Comparison of ENCODE assay signal across 19 cellular contexts in genomic region chr5:173720341-173721258, GRCh38.
DNase-seq lines count a peak whose midpoint lies in the region; ATAC-seq and TF ChIP-seq lines count a peak whose summit lies in the region.
"Had no signal": no experiment of that assay in that cellular context is flagged by ENCODE, and none has a peak within 500 bp of the region (broad histone marks: within the 10 kb centered on the region; RNA-seq: fewer than 3 reads in every experiment).

No MANE protein-coding gene starts in this region.

- H4K5ac ChIP-seq in mesendoderm (ENCODE audit: low read length), result no peak overlapping the region

- H3K9ac ChIP-seq in BLaER1 (peak overlapping the region; percentile 0; the same call in 1 of the 2 replicates), Karpas-422 (ENCODE audit: low read length) (peak overlapping the region; percentile 60), mesendoderm (ENCODE audit: low read length) (no peak overlapping the region)

- no peak overlapping the region for H3K23ac ChIP-seq in mesendoderm (ENCODE audit: low read length)

- H2BK15ac ChIP-seq in mesendoderm (replicated peaks; ENCODE audit: low read depth), result no peak overlapping the region

- WGBS in mesendoderm (ENCODE audit: extremely low coverage, insufficient coverage, low lambda C conversion rate), result no CpG with 5 or more reads among the region's 14 CpGs

- no peak overlapping the region for H3K18ac ChIP-seq in mesendoderm (ENCODE audit: low read length)

- H3K27ac ChIP-seq in BLaER1 (no peak overlapping the region; the same call in 1 of the 2 replicates), Karpas-422 (ENCODE audit: low read length) (peak overlapping the region; percentile 97), mesendoderm (ENCODE audit: low read depth, low read length) (no peak overlapping the region)
- H3K27ac ChIP-seq: HL-60, neutrophil, right atrium auricular region, upper lobe of left lung had no signal

- H4K8ac ChIP-seq in mesendoderm (ENCODE audit: low read depth, low read length), result no peak overlapping the region

- H3K9me3 ChIP-seq in BLaER1, result peaks cover 6% of the 10 kb centered on the region
- H3K9me3 ChIP-seq in Karpas-422 (ENCODE audit: low read length), result no peaks in the 10 kb centered on the region
- H3K9me3 ChIP-seq: neutrophil, right atrium auricular region, upper lobe of left lung had no signal

- peak overlapping the region; percentile 51 for H3K4me2 ChIP-seq in BLaER1
- H3K4me2 ChIP-seq in Karpas-422 (ENCODE audit: low read depth, low read length, poor library complexity, severe bottlenecking), result peak overlapping the region; percentile 84
- H3K4me2 ChIP-seq in mesendoderm (ENCODE audit: low read length), result no peak overlapping the region

- ATAC-seq in SK-N-SH treated with all-trans-retinoic acid at 6 μM for 48 hours (peak; percentile 42; the same call in 1 of the 3 replicates), GM19467 (IDR thresholded peaks at IDR 0.05; ENCODE audit: unreplicated experiment) (no peak), GM21390 (IDR thresholded peaks at IDR 0.05; ENCODE audit: unreplicated experiment) (no peak)

- H3K36me3 ChIP-seq in BLaER1, result no peaks in the 10 kb centered on the region
- H3K36me3 ChIP-seq in Karpas-422 (ENCODE audit: insufficient read depth, low read length), result no peaks in the 10 kb centered on the region
- no peaks in the 10 kb centered on the region for H3K36me3 ChIP-seq in mesendoderm (ENCODE audit: control insufficient read depth, insufficient read depth, low read length)
- H3K36me3 ChIP-seq: neutrophil, right atrium auricular region, upper lobe of left lung had no signal

- no peak overlapping the region for H2AFZ ChIP-seq in Karpas-422 (ENCODE audit: low read length)

- no peak overlapping the region for H2AK5ac ChIP-seq in mesendoderm (ENCODE audit: low read length)

- H3K4me3 ChIP-seq in BLaER1, result no peak overlapping the region
- peak overlapping the region; percentile 62 for H3K4me3 ChIP-seq in Karpas-422 (ENCODE audit: low read length)
- no peak overlapping the region for H3K4me3 ChIP-seq in mesendoderm (ENCODE audit: low read length)
- H3K4me3 ChIP-seq: right atrium auricular region, upper lobe of left lung had no signal

- peaks cover 23% of the 10 kb centered on the region for H3K4me1 ChIP-seq in BLaER1
- peaks cover 61% of the 10 kb centered on the region for H3K4me1 ChIP-seq in Karpas-422 (ENCODE audit: low read length)
- no peaks in the 10 kb centered on the region for H3K4me1 ChIP-seq in mesendoderm (ENCODE audit: control insufficient read depth, low read depth, low read length)
- H3K4me1 ChIP-seq: right atrium auricular region had no signal

- no peaks in the 10 kb centered on the region for H3K9me2 ChIP-seq in Karpas-422 (replicated peaks; ENCODE audit: insufficient read depth, low read length)

- no peak overlapping the region for H2BK5ac ChIP-seq in mesendoderm (ENCODE audit: low read length)

- peak; percentile 63 for DNase-seq in Karpas-422
- DNase-seq in mesendoderm, result peak; percentile 32
- DNase-seq in AG08395 (ENCODE audit: low spot score), result no peak
- no peak for DNase-seq in activated CD4-positive, alpha-beta T cell treated with anti-CD3 and anti-CD28 coated beads for 1 hour
- DNase-seq: activated naive CD4-positive, alpha-beta T cell treated with anti-CD3 and anti-CD28 coated beads, Interleukin-2, amount 10 ng/mL, durations not matched to agents 7 days and 5 days; activated T-cell treated with anti-CD3 and anti-CD28 coated beads for 4 hours; CD4-positive, alpha-beta T cell; foreskin fibroblast; hypothalamus; NCI-H2081 treated with DMSO at 0.1 percent for 48 hours; stimulated activated naive CD4-positive, alpha-beta T cell treated with Interleukin-2 at 50 U/mL for 16 hours; upper lobe of left lung had no signal

- H3K27me3 ChIP-seq in BLaER1 (no peaks in the 10 kb centered on the region), Karpas-422 (ENCODE audit: low read length) (no peaks in the 10 kb centered on the region), mesendoderm (ENCODE audit: insufficient read depth, low read length, poor library complexity) (no peaks in the 10 kb centered on the region)
- H3K27me3 ChIP-seq: neutrophil, right atrium auricular region, upper lobe of left lung had no signal

- H3K79me2 ChIP-seq in Karpas-422 (ENCODE audit: low read length) (no peaks in the 10 kb centered on the region), mesendoderm (ENCODE audit: control insufficient read depth, insufficient read depth, low read length) (no peaks in the 10 kb centered on the region)

- H2BK120ac ChIP-seq in mesendoderm (ENCODE audit: low read depth, low read length), result no peak overlapping the region

- H3K56ac ChIP-seq in mesendoderm (ENCODE audit: low read length), result peak overlapping the region; percentile 46

- H3K79me1 ChIP-seq in mesendoderm (ENCODE audit: low read length), result no peaks in the 10 kb centered on the region

- H4K20me1 ChIP-seq in BLaER1 (no peaks in the 10 kb centered on the region), Karpas-422 (ENCODE audit: insufficient read depth, low read depth, low read length) (no peaks in the 10 kb centered on the region)

- no peak overlapping the region for H3K4ac ChIP-seq in mesendoderm (ENCODE audit: low read depth, low read length)

TF ChIP-seq in SK-N-SH treated with all-trans-retinoic acid at 6 μM for 48 hours, 23 proteins besides CTCF, POLR2A, EP300 and RAD21:
- TF ChIP-seq TSHZ2 (CRISPR knock-in tag; IDR thresholded peaks at IDR 0.05) (0 out of 2 replicates have a peak, but pooled peaks have one; percentile 42), ESRRG (CRISPR knock-in tag; IDR thresholded peaks at IDR 0.05) (no peak), ZNF8 (CRISPR knock-in tag; IDR thresholded peaks at IDR 0.05) (no peak), TOX (CRISPR knock-in tag; IDR thresholded peaks at IDR 0.05; ENCODE audit: borderline replicate concordance) (no peak)
TF ChIP-seq in SK-N-SH treated with all-trans-retinoic acid at 6 μM for 48 hours: peak in this region for 1.

Comparison
In these comparisons a context has a peak if more than half of its experiments do, and no peak if none do; other contexts are left out.
1. DNase-seq: peak in Karpas-422 (single experiment) and mesendoderm (single experiment); none in AG08395 (single experiment) and activated CD4-positive, alpha-beta T cell treated with anti-CD3 and anti-CD28 coated beads for 1 hour (single experiment).